ENCODE assay signal across 9 cellular contexts in genomic region chr12:11813422-11813813, GRCh38.
DNase-seq lines count a peak whose midpoint lies in the region; ATAC-seq and TF ChIP-seq lines count a peak whose summit lies in the region.
"Had no signal": no experiment of that assay in that cellular context is flagged by ENCODE, and none has a peak within 500 bp of the region (broad histone marks: within the 10 kb centered on the region; RNA-seq: fewer than 3 reads in every experiment).

No MANE protein-coding gene starts in this region.

- no peaks in the 10 kb centered on the region for H3K27me3 ChIP-seq in dorsolateral prefrontal cortex

- TF ChIP-seq CTCF in dorsolateral prefrontal cortex (IDR thresholded peaks at IDR 0.05 in 54 of 56, conservative IDR thresholded peaks at IDR 0.05 in 2 of 56; ENCODE audit: low read depth in 1 of 56, partially characterized antibody in 56 of 56): no peak

- intact Hi-C loops in dorsolateral prefrontal cortex (cut with DNase I): loop anchor here (2.0 to 10.0 kb wide), 2 partner anchors 163 to 169 kb away; partner anchors contain the start of gene ETV6 (in 1 of the 2)

- H3K4me3 Mint-ChIP-seq in stimulated activated naive CD8-positive, alpha-beta T cell treated with anti-CD3 and anti-CD28 coated beads, Interleukin-15, Interleukin-2, amounts not matched to agents 100 ng/mL and 50 ng/mL, for 24 hours: peak overlapping the region; percentile 9
- no peak overlapping the region for H3K4me3 Mint-ChIP-seq in stimulated activated naive CD8-positive, alpha-beta T cell treated with anti-CD3 and anti-CD28 coated beads, Interleukin-15, amount 100 ng/mL, for 72 hours
- H3K4me3 Mint-ChIP-seq in naive B cell: peak overlapping the region in 7 of 8 donors; percentile 62 to 90 (median 81)
- H3K4me3 Mint-ChIP-seq: central memory CD8-positive, alpha-beta T cell had no signal

- H3K36me3 Mint-ChIP-seq in stimulated activated naive CD8-positive, alpha-beta T cell treated with anti-CD3 and anti-CD28 coated beads, Interleukin-15, Interleukin-2, amounts not matched to agents 100 ng/mL and 50 ng/mL, for 24 hours (ENCODE audit: low read depth): peaks cover 20% of the 10 kb centered on the region
- no peaks in the 10 kb centered on the region for H3K36me3 Mint-ChIP-seq in naive B cell

- ATAC-seq in stimulated activated naive CD8-positive, alpha-beta T cell treated with anti-CD3 and anti-CD28 coated beads, Interleukin-15, amount 100 ng/mL, for 72 hours: no peak
- ATAC-seq in naive B cell (ENCODE audit: low read depth in 2 of 2) (peak in 1 of 2 donors; percentile 3), GM18868 (IDR thresholded peaks at IDR 0.05; ENCODE audit: unreplicated experiment) (no peak)

- H3K27ac Mint-ChIP-seq in stimulated activated naive CD8-positive, alpha-beta T cell treated with anti-CD3 and anti-CD28 coated beads, Interleukin-15, Interleukin-2, amounts not matched to agents 100 ng/mL and 50 ng/mL, for 24 hours: no peak overlapping the region
- H3K27ac Mint-ChIP-seq in stimulated activated naive CD8-positive, alpha-beta T cell treated with anti-CD3 and anti-CD28 coated beads, Interleukin-15, amount 100 ng/mL, for 72 hours: no peak overlapping the region
- peak overlapping the region in 4 of 6 donors; percentile 7 to 70 (median 44) for H3K27ac Mint-ChIP-seq in naive B cell

- no peak for DNase-seq in stimulated activated naive CD8-positive, alpha-beta T cell treated with anti-CD3 and anti-CD28 coated beads, Interleukin-15, amount 100 ng/mL, for 72 hours
- DNase-seq in dorsolateral prefrontal cortex: no peak
- no peak for DNase-seq in naive B cell
- DNase-seq in CD1c-positive myeloid dendritic cell (ENCODE audit: extremely low spot score): no peak
- DNase-seq in NCI-H2227 treated with DMSO at 0.1 percent for 48 hours (lab: John Stamatoyannopoulos, UW): no peak
- DNase-seq in OCI-M2 (lab: John Stamatoyannopoulos, UW; ENCODE audit: unreplicated experiment): no peak

- peaks cover 4% of the 10 kb centered on the region for H3K27me3 Mint-ChIP-seq in stimulated activated naive CD8-positive, alpha-beta T cell treated with anti-CD3 and anti-CD28 coated beads, Interleukin-15, Interleukin-2, amounts not matched to agents 100 ng/mL and 50 ng/mL, for 24 hours
- H3K27me3 Mint-ChIP-seq in stimulated activated naive CD8-positive, alpha-beta T cell treated with anti-CD3 and anti-CD28 coated beads, Interleukin-15, amount 100 ng/mL, for 72 hours: no peaks in the 10 kb centered on the region
- no peaks in the 10 kb centered on the region for H3K27me3 Mint-ChIP-seq in naive B cell
- H3K27me3 Mint-ChIP-seq: central memory CD8-positive, alpha-beta T cell had no signal

- no peaks in the 10 kb centered on the region for H3K9me3 Mint-ChIP-seq in stimulated activated naive CD8-positive, alpha-beta T cell treated with anti-CD3 and anti-CD28 coated beads, Interleukin-15, Interleukin-2, amounts not matched to agents 100 ng/mL and 50 ng/mL, for 24 hours
- no peaks in the 10 kb centered on the region for H3K9me3 Mint-ChIP-seq in stimulated activated naive CD8-positive, alpha-beta T cell treated with anti-CD3 and anti-CD28 coated beads, Interleukin-15, amount 100 ng/mL, for 72 hours
- H3K9me3 Mint-ChIP-seq in naive B cell: no peaks in the 10 kb centered on the region
- H3K9me3 Mint-ChIP-seq: central memory CD8-positive, alpha-beta T cell had no signal

- H3K4me3 ChIP-seq in dorsolateral prefrontal cortex: peak overlapping the region in 52 of 59 donors; percentile 22 to 68 (median 48)

- H3K4me1 Mint-ChIP-seq in stimulated activated naive CD8-positive, alpha-beta T cell treated with anti-CD3 and anti-CD28 coated beads, Interleukin-15, Interleukin-2, amounts not matched to agents 100 ng/mL and 50 ng/mL, for 24 hours (ENCODE audit: low read depth): peaks cover 55% of the 10 kb centered on the region
- H3K4me1 Mint-ChIP-seq in stimulated activated naive CD8-positive, alpha-beta T cell treated with anti-CD3 and anti-CD28 coated beads, Interleukin-15, amount 100 ng/mL, for 72 hours: peaks cover 42% of the 10 kb centered on the region
- peaks cover 43 to 53% (median 45%) of the 10 kb centered on the region in 3 donors for H3K4me1 Mint-ChIP-seq in naive B cell

- H3K27ac ChIP-seq in dorsolateral prefrontal cortex: peak overlapping the region; percentile 77 to 99 (median 94)

Comparison
In these comparisons a context has a peak if more than half of its experiments do, and no peak if none do; other contexts are left out.
1. H3K4me3 Mint-ChIP-seq: peak in stimulated activated naive CD8-positive, alpha-beta T cell treated with anti-CD3 and anti-CD28 coated beads, Interleukin-15, Interleukin-2, amounts not matched to agents 100 ng/mL and 50 ng/mL, for 24 hours (single experiment) and naive B cell (7 of 8); none in stimulated activated naive CD8-positive, alpha-beta T cell treated with anti-CD3 and anti-CD28 coated beads, Interleukin-15, amount 100 ng/mL, for 72 hours (0 of 2).
2. H3K27ac Mint-ChIP-seq: peak in naive B cell (4 of 6); none in stimulated activated naive CD8-positive, alpha-beta T cell treated with anti-CD3 and anti-CD28 coated beads, Interleukin-15, Interleukin-2, amounts not matched to agents 100 ng/mL and 50 ng/mL, for 24 hours (single experiment) and stimulated activated naive CD8-positive, alpha-beta T cell treated with anti-CD3 and anti-CD28 coated beads, Interleukin-15, amount 100 ng/mL, for 72 hours (0 of 2).